ENCODE assay signal across 8 cellular contexts in the genomic region with DNA sequence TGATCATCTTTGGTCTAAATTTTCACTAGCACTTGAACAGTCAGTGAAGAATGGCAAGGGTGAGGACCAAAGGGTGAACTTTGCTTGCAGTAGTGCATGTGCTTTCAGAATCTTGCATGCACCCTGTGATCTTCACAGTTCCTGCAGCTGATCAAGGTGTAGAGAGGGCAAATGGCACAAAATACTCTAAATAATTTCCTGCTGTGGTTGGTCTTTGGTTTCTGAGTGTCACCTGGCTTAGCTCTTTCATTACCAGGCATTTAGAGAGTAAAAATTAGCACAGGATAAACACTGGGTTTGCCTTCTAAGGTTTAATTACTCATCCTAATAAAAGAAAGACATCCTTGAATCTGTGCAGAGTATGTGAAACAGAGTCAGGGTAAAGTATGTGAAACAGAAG. TPM values are rescaled to one million over a fixed set of nuclear protein-coding genes. Genes with fewer than 3 reads are reported as not detected.
A peak's percentile ranks its signal among the peaks of the same experiment; 100 is the strongest.
DNase-seq lines count a peak whose midpoint lies in the region; ATAC-seq and TF ChIP-seq lines count a peak whose summit lies in the region.

No MANE protein-coding gene starts in this region.

- H3K27me3 Mint-ChIP-seq in endodermal cell (ENCODE audit: insufficient read depth) = no peaks in the 10 kb centered on the region

- H3K4me1 Mint-ChIP-seq in endodermal cell = peaks cover 76% of the 10 kb centered on the region

- H3K27ac ChIP-seq in Karpas-422 (ENCODE audit: low read length) (peak overlapping the region; percentile 18; the same call in 1 of the 2 replicates), endodermal cell (ENCODE audit: low read depth, low read length) (no peak overlapping the region)

- no peak overlapping the region for H2AFZ ChIP-seq in Karpas-422 (ENCODE audit: low read length)

- DNase-seq in AG10803 (ENCODE audit: low read depth) (no peak), Karpas-422 (peak; percentile 49), endodermal cell (peak; percentile 45), NCI-H1436 treated with DMSO at 0.1 percent for 48 hours (lab: John Stamatoyannopoulos, UW) (no peak), ACHN (no peak), NCI-H2196 treated with DMSO at 0.1 percent for 48 hours (lab: John Stamatoyannopoulos, UW; ENCODE audit: unreplicated experiment) (no peak), DMS153 treated with DMSO at 0.1 percent for 48 hours (lab: John Stamatoyannopoulos, UW; ENCODE audit: unreplicated experiment) (no peak)

- peak; percentile 43 for ATAC-seq in GM19455 (IDR thresholded peaks at IDR 0.05; ENCODE audit: unreplicated experiment)

- H3K4me1 ChIP-seq in Karpas-422 (ENCODE audit: low read length) (peaks cover 84% of the 10 kb centered on the region), endodermal cell (ENCODE audit: control insufficient read depth, insufficient read depth, low read length) (peaks cover 40% of the 10 kb centered on the region)

- H3K36me3 ChIP-seq in Karpas-422 (ENCODE audit: insufficient read depth, low read length) = peaks cover 6% of the 10 kb centered on the region; the same call in 1 of the 2 replicates
- H3K36me3 ChIP-seq in endodermal cell (ENCODE audit: control insufficient read depth, insufficient read depth, low read length) = peaks cover 56% of the 10 kb centered on the region

- peak overlapping the region; percentile 51 for H3K4me2 ChIP-seq in Karpas-422 (ENCODE audit: low read depth, low read length, poor library complexity, severe bottlenecking)

- H3K9me3 ChIP-seq in Karpas-422 (ENCODE audit: low read length) (no peaks in the 10 kb centered on the region), endodermal cell (ENCODE audit: control insufficient read depth, low read length) (no peaks in the 10 kb centered on the region)

- peaks cover 18% of the 10 kb centered on the region for H4K20me1 ChIP-seq in Karpas-422 (ENCODE audit: insufficient read depth, low read depth, low read length)

- peaks cover 7% of the 10 kb centered on the region for H3K36me3 Mint-ChIP-seq in endodermal cell (ENCODE audit: low read depth)

- H3K79me2 ChIP-seq in Karpas-422 (ENCODE audit: low read length) = peaks cover 92% of the 10 kb centered on the region

- TF ChIP-seq CTCF in AG10803 (conservative IDR thresholded peaks at IDR 0.05; ENCODE audit: low read length) (no peak), endodermal cell (conservative IDR thresholded peaks at IDR 0.05) (no peak)

- no peak overlapping the region for H3K27ac Mint-ChIP-seq in endodermal cell

- H3K9me3 Mint-ChIP-seq in endodermal cell = no peaks in the 10 kb centered on the region

- H3K9me2 ChIP-seq in Karpas-422 (replicated peaks; ENCODE audit: insufficient read depth, low read length) = no peaks in the 10 kb centered on the region

- H3K9ac ChIP-seq in Karpas-422 (ENCODE audit: low read length) = no peak overlapping the region
- no peak overlapping the region for H3K9ac ChIP-seq in endodermal cell (ENCODE audit: extremely low read depth, low read length, poor library complexity, severe bottlenecking)

- peak overlapping the region; percentile 18 for H3K4me3 Mint-ChIP-seq in endodermal cell

- in situ Hi-C loops in ACHN (cut with HindIII; ENCODE audit: low pct_ligation_motif_present, low pct_unique_long_range_greater_than_20kb, low sequenced_read_pairs) = no loop called here

- H3K27me3 ChIP-seq in Karpas-422 (ENCODE audit: low read length) (no peaks in the 10 kb centered on the region), endodermal cell (ENCODE audit: control insufficient read depth, insufficient read depth, low read length, poor library complexity, severe bottlenecking) (no peaks in the 10 kb centered on the region)

- H3K4me3 ChIP-seq in AG10803 (ENCODE audit: low read length) (peak overlapping the region; percentile 22), Karpas-422 (ENCODE audit: low read length) (0 out of 2 replicates have a peak overlapping the region, but pooled peaks have one; percentile 11), endodermal cell (ENCODE audit: low read length) (peak overlapping the region; percentile 66)

RNA-seq across cellular contexts. Expression of a gene that starts 11.4 kb away (rescaled TPM):
- 9.5 and 20.4 TPM in 2 replicates for total RNA-seq in Karpas-422 (2014; rRNA removed; shearing (Covaris generic); ENCODE audit: low replicate concordance)
- 10 to 100 TPM; 27.1 to 34.3 TPM for total RNA-seq in endodermal cell
- 14.8 TPM for polyA plus RNA-seq in endodermal cell (2013, experiment 1 of 2)
- 14.7 TPM for polyA plus RNA-seq in endodermal cell (2013, experiment 2 of 2)

Comparison
In these comparisons a context has a peak if more than half of its experiments do, and no peak if none do; other contexts are left out.
1. DNase-seq: peak in Karpas-422 (single experiment) and endodermal cell (single experiment); none in AG10803 (single experiment), NCI-H1436 treated with DMSO at 0.1 percent for 48 hours (single experiment), ACHN (single experiment), NCI-H2196 treated with DMSO at 0.1 percent for 48 hours (single experiment) and DMS153 treated with DMSO at 0.1 percent for 48 hours (single experiment).
2. H3K4me3 ChIP-seq: peak in every context shown above with its lines; median percentile 66 in endodermal cell; 22 in AG10803; 11 in Karpas-422.